8 cellular contexts compared by ENCODE assay signal in genomic region chr1:108560143-108560429, GRCh38. TPM values are rescaled to one million over a fixed set of nuclear protein-coding genes. Genes with fewer than 3 reads are reported as not detected.
DNase-seq lines count a peak whose midpoint lies in the region; ATAC-seq and TF ChIP-seq lines count a peak whose summit lies in the region.

No MANE protein-coding gene starts in this region.

- no peaks in the 10 kb centered on the region for H3K27me3 ChIP-seq in subcutaneous abdominal adipose tissue (ENCODE audit: control insufficient read depth in 5 of 5, insufficient read depth in 4 of 5, low read length in 5 of 5)

- CTCF ChIA-PET in activated naive CD4-positive, alpha-beta T cell treated with anti-CD3 and anti-CD28 coated beads for 36 hours (lab: Charles Lee): interaction anchor here (0.9 to 6.8 kb wide), 18 partner anchors 9 to 472 kb away, joined by 3 to 125 read pairs (median 5); partner anchors contain the start of gene PRPF38B

- H3K4me1 Mint-ChIP-seq in activated naive CD4-positive, alpha-beta T cell treated with anti-CD3 and anti-CD28 coated beads for 36 hours (ENCODE audit: low read depth): peaks cover 29% of the 10 kb centered on the region

- H3K27ac ChIP-seq in subcutaneous abdominal adipose tissue (ENCODE audit: low read depth, low read length): peak overlapping the region; percentile 29

- no peaks in the 10 kb centered on the region for H3K27me3 Mint-ChIP-seq in activated naive CD4-positive, alpha-beta T cell treated with anti-CD3 and anti-CD28 coated beads for 36 hours (ENCODE audit: low read depth)

- H3K4me1 ChIP-seq in subcutaneous abdominal adipose tissue (ENCODE audit: control insufficient read depth in 5 of 5, insufficient read depth in 5 of 5, low read length in 5 of 5): peaks cover 0 to 34% (median 27%) of the 10 kb centered on the region in 5 donors

- H3K4me3 Mint-ChIP-seq in activated naive CD4-positive, alpha-beta T cell treated with anti-CD3 and anti-CD28 coated beads for 36 hours: peak overlapping the region; percentile 94

- DNase-seq in activated naive CD4-positive, alpha-beta T cell treated with anti-CD3 and anti-CD28 coated beads for 36 hours: no peak
- DNase-seq in activated naive CD4-positive, alpha-beta T cell treated with anti-CD3 and anti-CD28 coated beads, Interleukin-2, amount 50 U/mL, for 16 hours: no peak
- no peak for DNase-seq in activated naive CD4-positive, alpha-beta T cell treated with anti-CD3 and anti-CD28 coated beads, Interleukin-2, amount 50 U/mL, for 72 hours (ENCODE audit: low spot score in 2 of 2)
- DNase-seq in iPS-NIHi7 (ENCODE audit: extremely low spot score) (peak; percentile 55), NCI-H1092 treated with DMSO at 0.1 percent for 48 hours (lab: John Stamatoyannopoulos, UW) (no peak), GM13976 (ENCODE audit: low spot score) (no peak)

- no peak overlapping the region for H3K27ac Mint-ChIP-seq in activated naive CD4-positive, alpha-beta T cell treated with anti-CD3 and anti-CD28 coated beads for 36 hours
- H3K27ac Mint-ChIP-seq in activated naive CD4-positive, alpha-beta T cell treated with anti-CD3 and anti-CD28 coated beads, Interleukin-2, amount 50 U/mL, for 72 hours: peak overlapping the region in 1 of 2 donors; percentile 82

- no peaks in the 10 kb centered on the region for H3K9me3 Mint-ChIP-seq in activated naive CD4-positive, alpha-beta T cell treated with anti-CD3 and anti-CD28 coated beads for 36 hours
- no peaks in the 10 kb centered on the region for H3K9me3 Mint-ChIP-seq in activated naive CD4-positive, alpha-beta T cell treated with anti-CD3 and anti-CD28 coated beads, Interleukin-2, amount 50 U/mL, for 72 hours

- in situ Hi-C loops in GM13976 (cut with MboI; ENCODE audit: low sequenced_read_pairs, unreplicated experiment): loop anchor here (5.0 kb wide), 1 partner anchor 53 kb away; no protein-coding TSS in a partner anchor

- ATAC-seq in HG03175 (IDR thresholded peaks at IDR 0.05; ENCODE audit: unreplicated experiment): peak; percentile 39
- peak; percentile 23 to 52 for ATAC-seq in activated naive CD4-positive, alpha-beta T cell treated with anti-CD3 and anti-CD28 coated beads, Interleukin-2, amount 50 U/mL, for 72 hours

- H3K4me3 ChIP-seq in subcutaneous abdominal adipose tissue (ENCODE audit: low read depth in 1 of 5, low read length in 5 of 5): peak overlapping the region; percentile 84 to 90 (median 89)

- H3K9me3 ChIP-seq in subcutaneous abdominal adipose tissue (ENCODE audit: control insufficient read depth in 5 of 5, low read length in 5 of 5): no peaks in the 10 kb centered on the region

- no peaks in the 10 kb centered on the region for H3K36me3 ChIP-seq in subcutaneous abdominal adipose tissue (ENCODE audit: control insufficient read depth in 5 of 5, insufficient read depth in 5 of 5, low read length in 5 of 5)

- TF ChIP-seq CTCF in GM13976 (IDR thresholded peaks at IDR 0.05; ENCODE audit: borderline replicate concordance, control extremely low read depth, extremely low read depth, insufficient read depth, missing control alignments): no peak

- H3K9ac ChIP-seq in subcutaneous abdominal adipose tissue (ENCODE audit: low read length in 5 of 5): peak overlapping the region in 4 of 5 donors; percentile 52 to 81 (median 69)

- intact Hi-C loops in activated naive CD4-positive, alpha-beta T cell treated with anti-CD3 and anti-CD28 coated beads for 36 hours (cut with micrococcal nuclease): loop anchor here (2.0 to 5.0 kb wide), 6 partner anchors 55 to 552 kb away; partner anchors contain the start of genes ELAPOR1 and SLC25A24

- no peaks in the 10 kb centered on the region for H3K36me3 Mint-ChIP-seq in activated naive CD4-positive, alpha-beta T cell treated with anti-CD3 and anti-CD28 coated beads for 36 hours (ENCODE audit: low read depth)
- peaks cover 0 to 6% of the 10 kb centered on the region in 2 donors for H3K36me3 Mint-ChIP-seq in activated naive CD4-positive, alpha-beta T cell treated with anti-CD3 and anti-CD28 coated beads, Interleukin-2, amount 50 U/mL, for 72 hours

RNA-seq across cellular contexts. Expression of gene EEIG2, which starts 0.2 kb away (rescaled TPM):
- 1 to 10 TPM; 7.6 to 7.9 TPM for total RNA-seq in activated naive CD4-positive, alpha-beta T cell treated with anti-CD3 and anti-CD28 coated beads for 36 hours
- total RNA-seq in activated naive CD4-positive, alpha-beta T cell treated with anti-CD3 and anti-CD28 coated beads, Interleukin-2, amount 50 U/mL, for 72 hours: 10 to 100 TPM in 1 of 2 donors, 1 to 10 TPM in 1; 5.3 to 13.6 TPM
